In the genomic region with DNA sequence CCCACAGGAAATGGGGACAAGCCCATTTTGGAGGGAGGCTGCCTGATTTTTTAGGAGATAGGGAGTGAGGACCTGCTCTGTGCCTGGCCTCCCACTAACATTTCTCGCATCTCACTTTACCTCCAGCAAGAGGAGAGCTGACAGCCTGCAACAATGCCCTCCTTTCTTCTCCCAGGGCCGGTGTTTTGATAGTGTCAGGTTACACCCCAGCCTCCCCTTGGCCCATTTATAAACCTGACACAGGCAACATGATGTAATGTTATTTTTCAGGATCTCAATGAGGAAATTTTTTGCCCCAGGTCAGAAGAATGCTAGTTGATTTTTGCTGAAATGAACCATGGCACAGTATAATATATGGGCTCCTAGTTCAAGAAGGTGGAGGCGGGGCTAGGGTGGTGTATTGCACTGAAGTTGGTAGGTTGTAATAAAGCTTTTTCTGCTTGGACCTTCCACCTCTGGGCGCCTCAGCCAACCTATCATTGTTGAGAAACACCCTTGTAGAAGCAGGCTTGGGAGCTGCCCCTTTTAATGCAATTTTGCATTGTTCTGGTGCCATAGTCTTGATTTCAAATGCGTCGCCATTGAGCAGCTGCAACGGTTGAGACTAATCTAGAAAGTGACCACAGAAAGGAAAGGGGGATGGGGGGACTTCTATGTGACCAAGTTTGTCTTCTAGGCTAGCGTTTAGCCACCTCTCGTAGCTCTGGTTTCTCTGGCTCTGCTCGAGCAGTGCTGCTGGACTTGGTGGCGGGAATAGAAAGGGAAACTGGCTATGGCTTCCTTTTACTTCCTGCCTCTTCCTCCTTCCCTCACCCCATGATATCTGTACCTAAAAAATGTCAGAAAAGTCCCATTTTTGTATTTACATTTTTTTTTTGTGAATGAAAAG, we compare ENCODE assay signal across 1 cellular context.
TF ChIP-seq lines count a peak whose summit lies in the region.

No MANE protein-coding gene starts in this region.

TF ChIP-seq in HepG2, 621 proteins besides CTCF, POLR2A, EP300 and RAD21 (continued from another document and continues in another):
- TF ChIP-seq, protein P1, sequence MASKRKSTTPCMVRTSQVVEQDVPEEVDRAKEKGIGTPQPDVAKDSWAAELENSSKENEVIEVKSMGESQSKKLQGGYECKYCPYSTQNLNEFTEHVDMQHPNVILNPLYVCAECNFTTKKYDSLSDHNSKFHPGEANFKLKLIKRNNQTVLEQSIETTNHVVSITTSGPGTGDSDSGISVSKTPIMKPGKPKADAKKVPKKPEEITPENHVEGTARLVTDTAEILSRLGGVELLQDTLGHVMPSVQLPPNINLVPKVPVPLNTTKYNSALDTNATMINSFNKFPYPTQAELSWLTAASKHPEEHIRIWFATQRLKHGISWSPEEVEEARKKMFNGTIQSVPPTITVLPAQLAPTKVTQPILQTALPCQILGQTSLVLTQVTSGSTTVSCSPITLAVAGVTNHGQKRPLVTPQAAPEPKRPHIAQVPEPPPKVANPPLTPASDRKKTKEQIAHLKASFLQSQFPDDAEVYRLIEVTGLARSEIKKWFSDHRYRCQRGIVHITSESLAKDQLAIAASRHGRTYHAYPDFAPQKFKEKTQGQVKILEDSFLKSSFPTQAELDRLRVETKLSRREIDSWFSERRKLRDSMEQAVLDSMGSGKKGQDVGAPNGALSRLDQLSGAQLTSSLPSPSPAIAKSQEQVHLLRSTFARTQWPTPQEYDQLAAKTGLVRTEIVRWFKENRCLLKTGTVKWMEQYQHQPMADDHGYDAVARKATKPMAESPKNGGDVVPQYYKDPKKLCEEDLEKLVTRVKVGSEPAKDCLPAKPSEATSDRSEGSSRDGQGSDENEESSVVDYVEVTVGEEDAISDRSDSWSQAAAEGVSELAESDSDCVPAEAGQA (IDR thresholded peaks at IDR 0.05; ENCODE audit: low read depth): 0 out of 2 replicates have a peak, but pooled peaks have one; percentile 43
- TF ChIP-seq, protein P1 (CRISPR knock-in tag; IDR thresholded peaks at IDR 0.05; ENCODE audit: borderline replicate concordance): no peak
- TF ChIP-seq SIX4 (CRISPR knock-in tag; IDR thresholded peaks at IDR 0.05): peak; percentile 99
- peak; percentile 81; the same call in 1 of the 2 replicates for TF ChIP-seq SOX5 (CRISPR knock-in tag; IDR thresholded peaks at IDR 0.05; ENCODE audit: borderline replicate concordance)
- TF ChIP-seq, protein P2, sequence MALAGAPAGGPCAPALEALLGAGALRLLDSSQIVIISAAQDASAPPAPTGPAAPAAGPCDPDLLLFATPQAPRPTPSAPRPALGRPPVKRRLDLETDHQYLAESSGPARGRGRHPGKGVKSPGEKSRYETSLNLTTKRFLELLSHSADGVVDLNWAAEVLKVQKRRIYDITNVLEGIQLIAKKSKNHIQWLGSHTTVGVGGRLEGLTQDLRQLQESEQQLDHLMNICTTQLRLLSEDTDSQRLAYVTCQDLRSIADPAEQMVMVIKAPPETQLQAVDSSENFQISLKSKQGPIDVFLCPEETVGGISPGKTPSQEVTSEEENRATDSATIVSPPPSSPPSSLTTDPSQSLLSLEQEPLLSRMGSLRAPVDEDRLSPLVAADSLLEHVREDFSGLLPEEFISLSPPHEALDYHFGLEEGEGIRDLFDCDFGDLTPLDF (CRISPR knock-in tag; IDR thresholded peaks at IDR 0.05): no peak
- peak; percentile 23; the same call in 1 of the 2 replicates for TF ChIP-seq ZNF331 (CRISPR knock-in tag; IDR thresholded peaks at IDR 0.05)
- no peak for TF ChIP-seq SOX13 (IDR thresholded peaks at IDR 0.05)
- peak in 1 of 2 experiments; percentile 83; a peak in 2 of 4 replicates for TF ChIP-seq SOX13 (CRISPR knock-in tag; conservative IDR thresholded peaks at IDR 0.05 in 1 of 2, IDR thresholded peaks at IDR 0.05 in 1 of 2)
- no peak for TF ChIP-seq HMGA1 (CRISPR knock-in tag; conservative IDR thresholded peaks at IDR 0.05)
- no peak for TF ChIP-seq FOSL2 (CRISPR knock-in tag; IDR thresholded peaks at IDR 0.05)
- TF ChIP-seq ZNF558 (CRISPR knock-in tag; IDR thresholded peaks at IDR 0.05; ENCODE audit: borderline replicate concordance): no peak
- TF ChIP-seq CHD4 (IDR thresholded peaks at IDR 0.05; ENCODE audit: borderline replicate concordance, low read length): no peak
- TF ChIP-seq, protein P3, sequence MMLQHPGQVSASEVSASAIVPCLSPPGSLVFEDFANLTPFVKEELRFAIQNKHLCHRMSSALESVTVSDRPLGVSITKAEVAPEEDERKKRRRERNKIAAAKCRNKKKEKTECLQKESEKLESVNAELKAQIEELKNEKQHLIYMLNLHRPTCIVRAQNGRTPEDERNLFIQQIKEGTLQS (CRISPR knock-in tag; IDR thresholded peaks at IDR 0.05): no peak
- TF ChIP-seq, protein P4, sequence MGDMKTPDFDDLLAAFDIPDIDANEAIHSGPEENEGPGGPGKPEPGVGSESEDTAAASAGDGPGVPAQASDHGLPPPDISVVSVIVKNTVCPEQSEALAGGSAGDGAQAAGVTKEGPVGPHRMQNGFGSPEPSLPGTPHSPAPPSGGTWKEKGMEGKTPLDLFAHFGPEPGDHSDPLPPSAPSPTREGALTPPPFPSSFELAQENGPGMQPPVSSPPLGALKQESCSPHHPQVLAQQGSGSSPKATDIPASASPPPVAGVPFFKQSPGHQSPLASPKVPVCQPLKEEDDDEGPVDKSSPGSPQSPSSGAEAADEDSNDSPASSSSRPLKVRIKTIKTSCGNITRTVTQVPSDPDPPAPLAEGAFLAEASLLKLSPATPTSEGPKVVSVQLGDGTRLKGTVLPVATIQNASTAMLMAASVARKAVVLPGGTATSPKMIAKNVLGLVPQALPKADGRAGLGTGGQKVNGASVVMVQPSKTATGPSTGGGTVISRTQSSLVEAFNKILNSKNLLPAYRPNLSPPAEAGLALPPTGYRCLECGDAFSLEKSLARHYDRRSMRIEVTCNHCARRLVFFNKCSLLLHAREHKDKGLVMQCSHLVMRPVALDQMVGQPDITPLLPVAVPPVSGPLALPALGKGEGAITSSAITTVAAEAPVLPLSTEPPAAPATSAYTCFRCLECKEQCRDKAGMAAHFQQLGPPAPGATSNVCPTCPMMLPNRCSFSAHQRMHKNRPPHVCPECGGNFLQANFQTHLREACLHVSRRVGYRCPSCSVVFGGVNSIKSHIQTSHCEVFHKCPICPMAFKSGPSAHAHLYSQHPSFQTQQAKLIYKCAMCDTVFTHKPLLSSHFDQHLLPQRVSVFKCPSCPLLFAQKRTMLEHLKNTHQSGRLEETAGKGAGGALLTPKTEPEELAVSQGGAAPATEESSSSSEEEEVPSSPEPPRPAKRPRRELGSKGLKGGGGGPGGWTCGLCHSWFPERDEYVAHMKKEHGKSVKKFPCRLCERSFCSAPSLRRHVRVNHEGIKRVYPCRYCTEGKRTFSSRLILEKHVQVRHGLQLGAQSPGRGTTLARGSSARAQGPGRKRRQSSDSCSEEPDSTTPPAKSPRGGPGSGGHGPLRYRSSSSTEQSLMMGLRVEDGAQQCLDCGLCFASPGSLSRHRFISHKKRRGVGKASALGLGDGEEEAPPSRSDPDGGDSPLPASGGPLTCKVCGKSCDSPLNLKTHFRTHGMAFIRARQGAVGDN (CRISPR knock-in tag; IDR thresholded peaks at IDR 0.05): no peak
- no peak for TF ChIP-seq ZNF224 (CRISPR knock-in tag; IDR thresholded peaks at IDR 0.05)
- TF ChIP-seq SAP130 (CRISPR knock-in tag; IDR thresholded peaks at IDR 0.05; ENCODE audit: low read depth): peak; percentile 24; the same call in 1 of the 2 replicates
- peak; percentile 62; the same call in 1 of the 2 replicates for TF ChIP-seq TBX2 (CRISPR knock-in tag; IDR thresholded peaks at IDR 0.05; ENCODE audit: borderline replicate concordance)
- TF ChIP-seq, protein P5, sequence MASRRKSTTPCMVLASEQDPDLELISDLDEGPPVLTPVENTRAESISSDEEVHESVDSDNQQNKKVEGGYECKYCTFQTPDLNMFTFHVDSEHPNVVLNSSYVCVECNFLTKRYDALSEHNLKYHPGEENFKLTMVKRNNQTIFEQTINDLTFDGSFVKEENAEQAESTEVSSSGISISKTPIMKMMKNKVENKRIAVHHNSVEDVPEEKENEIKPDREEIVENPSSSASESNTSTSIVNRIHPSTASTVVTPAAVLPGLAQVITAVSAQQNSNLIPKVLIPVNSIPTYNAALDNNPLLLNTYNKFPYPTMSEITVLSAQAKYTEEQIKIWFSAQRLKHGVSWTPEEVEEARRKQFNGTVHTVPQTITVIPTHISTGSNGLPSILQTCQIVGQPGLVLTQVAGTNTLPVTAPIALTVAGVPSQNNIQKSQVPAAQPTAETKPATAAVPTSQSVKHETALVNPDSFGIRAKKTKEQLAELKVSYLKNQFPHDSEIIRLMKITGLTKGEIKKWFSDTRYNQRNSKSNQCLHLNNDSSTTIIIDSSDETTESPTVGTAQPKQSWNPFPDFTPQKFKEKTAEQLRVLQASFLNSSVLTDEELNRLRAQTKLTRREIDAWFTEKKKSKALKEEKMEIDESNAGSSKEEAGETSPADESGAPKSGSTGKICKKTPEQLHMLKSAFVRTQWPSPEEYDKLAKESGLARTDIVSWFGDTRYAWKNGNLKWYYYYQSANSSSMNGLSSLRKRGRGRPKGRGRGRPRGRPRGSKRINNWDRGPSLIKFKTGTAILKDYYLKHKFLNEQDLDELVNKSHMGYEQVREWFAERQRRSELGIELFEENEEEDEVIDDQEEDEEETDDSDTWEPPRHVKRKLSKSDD (CRISPR knock-in tag; IDR thresholded peaks at IDR 0.05; ENCODE audit: low read depth): no peak
- TF ChIP-seq HMG20B (CRISPR knock-in tag; conservative IDR thresholded peaks at IDR 0.05): no peak
- TF ChIP-seq ARHGAP35 (CRISPR knock-in tag; IDR thresholded peaks at IDR 0.05; ENCODE audit: borderline replicate concordance): no peak
- TF ChIP-seq ZNF775 (CRISPR knock-in tag; IDR thresholded peaks at IDR 0.05; ENCODE audit: borderline replicate concordance): no peak
- peak; percentile 76 for TF ChIP-seq CEBPG (CRISPR knock-in tag; IDR thresholded peaks at IDR 0.05)
- TF ChIP-seq, protein P6, sequence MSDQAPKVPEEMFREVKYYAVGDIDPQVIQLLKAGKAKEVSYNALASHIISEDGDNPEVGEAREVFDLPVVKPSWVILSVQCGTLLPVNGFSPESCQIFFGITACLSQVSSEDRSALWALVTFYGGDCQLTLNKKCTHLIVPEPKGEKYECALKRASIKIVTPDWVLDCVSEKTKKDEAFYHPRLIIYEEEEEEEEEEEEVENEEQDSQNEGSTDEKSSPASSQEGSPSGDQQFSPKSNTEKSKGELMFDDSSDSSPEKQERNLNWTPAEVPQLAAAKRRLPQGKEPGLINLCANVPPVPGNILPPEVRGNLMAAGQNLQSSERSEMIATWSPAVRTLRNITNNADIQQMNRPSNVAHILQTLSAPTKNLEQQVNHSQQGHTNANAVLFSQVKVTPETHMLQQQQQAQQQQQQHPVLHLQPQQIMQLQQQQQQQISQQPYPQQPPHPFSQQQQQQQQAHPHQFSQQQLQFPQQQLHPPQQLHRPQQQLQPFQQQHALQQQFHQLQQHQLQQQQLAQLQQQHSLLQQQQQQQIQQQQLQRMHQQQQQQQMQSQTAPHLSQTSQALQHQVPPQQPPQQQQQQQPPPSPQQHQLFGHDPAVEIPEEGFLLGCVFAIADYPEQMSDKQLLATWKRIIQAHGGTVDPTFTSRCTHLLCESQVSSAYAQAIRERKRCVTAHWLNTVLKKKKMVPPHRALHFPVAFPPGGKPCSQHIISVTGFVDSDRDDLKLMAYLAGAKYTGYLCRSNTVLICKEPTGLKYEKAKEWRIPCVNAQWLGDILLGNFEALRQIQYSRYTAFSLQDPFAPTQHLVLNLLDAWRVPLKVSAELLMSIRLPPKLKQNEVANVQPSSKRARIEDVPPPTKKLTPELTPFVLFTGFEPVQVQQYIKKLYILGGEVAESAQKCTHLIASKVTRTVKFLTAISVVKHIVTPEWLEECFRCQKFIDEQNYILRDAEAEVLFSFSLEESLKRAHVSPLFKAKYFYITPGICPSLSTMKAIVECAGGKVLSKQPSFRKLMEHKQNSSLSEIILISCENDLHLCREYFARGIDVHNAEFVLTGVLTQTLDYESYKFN (CRISPR knock-in tag; conservative IDR thresholded peaks at IDR 0.05): peak; percentile 33
- TF ChIP-seq ZNF878 (CRISPR knock-in tag; IDR thresholded peaks at IDR 0.05): no peak
- TF ChIP-seq ZNF44 (CRISPR knock-in tag; IDR thresholded peaks at IDR 0.05): no peak
- peak; percentile 60 for TF ChIP-seq RARA (CRISPR knock-in tag; IDR thresholded peaks at IDR 0.05)
- TF ChIP-seq, protein P7, sequence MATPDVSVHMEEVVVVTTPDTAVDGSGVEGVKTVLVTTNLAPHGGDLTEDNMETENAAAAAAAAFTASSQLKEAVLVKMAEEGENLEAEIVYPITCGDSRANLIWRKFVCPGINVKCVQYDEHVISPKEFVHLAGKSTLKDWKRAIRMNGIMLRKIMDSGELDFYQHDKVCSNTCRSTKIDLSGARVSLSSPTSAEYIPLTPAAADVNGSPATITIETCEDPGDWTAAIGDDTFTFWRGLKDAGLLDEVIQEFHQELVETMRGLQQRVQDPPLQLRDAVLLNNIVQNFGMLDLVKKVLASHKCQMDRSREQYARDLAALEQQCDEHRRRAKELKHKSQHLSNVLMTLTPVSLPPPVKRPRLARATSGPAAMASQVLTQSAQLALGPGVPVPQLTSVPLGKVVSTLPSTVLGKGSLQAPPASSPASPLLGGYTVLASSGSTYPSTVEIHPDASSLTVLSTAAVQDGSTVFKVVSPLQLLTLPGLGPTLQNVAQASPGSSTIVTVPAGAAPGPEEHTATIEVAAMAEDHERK (CRISPR knock-in tag; IDR thresholded peaks at IDR 0.05; ENCODE audit: low read depth): no peak
- no peak for TF ChIP-seq MTF2 (CRISPR knock-in tag; IDR thresholded peaks at IDR 0.05; ENCODE audit: borderline replicate concordance)
- TF ChIP-seq KAT2B (IDR thresholded peaks at IDR 0.05; ENCODE audit: borderline replicate concordance, low read depth, low read length): no peak
- TF ChIP-seq FOXP1 (IDR thresholded peaks at IDR 0.05): no peak
- peak; percentile 36; the same call in 1 of the 2 replicates for TF ChIP-seq FOXP1 (CRISPR knock-in tag; IDR thresholded peaks at IDR 0.05)
- no peak for TF ChIP-seq ZSCAN21 (CRISPR knock-in tag; IDR thresholded peaks at IDR 0.05; ENCODE audit: borderline replicate concordance)
